Comparison of ENCODE assay signal across 7 cellular contexts in the genomic region with DNA sequence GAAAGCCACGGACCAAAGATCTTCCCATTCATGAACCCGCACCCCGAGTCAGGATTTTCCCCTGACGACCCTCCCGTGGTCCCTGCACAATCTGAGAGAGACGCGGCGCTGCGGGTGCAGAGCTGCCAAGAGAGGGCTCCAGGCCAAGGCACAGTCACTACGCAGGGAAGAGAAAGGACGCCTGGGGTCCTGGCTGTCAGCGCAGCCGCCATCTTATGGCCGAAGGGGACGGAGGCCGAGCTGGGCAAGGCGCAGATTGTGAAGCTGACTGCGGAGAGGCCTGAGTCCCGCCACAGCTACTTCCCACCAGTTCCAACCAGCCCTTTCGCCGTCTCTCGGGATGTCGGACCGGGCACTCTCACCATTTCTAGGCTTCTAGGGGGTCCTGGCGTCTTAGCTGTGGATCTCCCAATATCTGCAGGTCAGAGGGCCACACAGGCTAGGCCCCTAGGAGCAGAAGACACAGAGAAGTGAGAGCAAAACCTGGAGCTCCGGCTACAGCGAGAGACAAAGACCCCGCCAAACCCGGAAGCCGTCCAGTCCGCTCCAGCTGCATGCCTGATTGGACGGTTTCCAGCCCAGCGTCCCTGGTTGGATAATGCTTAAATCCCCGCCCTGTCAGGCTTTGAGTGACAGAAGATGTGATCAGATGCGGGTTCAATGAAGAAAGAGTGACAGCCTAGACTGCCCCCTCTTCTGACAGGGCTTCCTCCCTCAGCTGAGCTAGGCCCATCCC. TPM values are rescaled to one million over a fixed set of nuclear protein-coding genes. Genes with fewer than 3 reads are reported as not detected.
DNase-seq lines count a peak whose midpoint lies in the region; ATAC-seq, FAIRE-seq and TF ChIP-seq lines count a peak whose summit lies in the region.

A gene (minus strand): TSS at position 515 of the 736 bp plus-strand sequence. CDS start 150 bp downstream, at position 365.

- intact Hi-C loops in gastrocnemius medialis (cut with DNase I; ENCODE audit: low total_unique reads): no loop called here

- peak; percentile 33 to 45 for TF ChIP-seq POLR2A in gastrocnemius medialis (IDR thresholded peaks at IDR 0.05)

- H3K9me3 Mint-ChIP-seq in brain: peaks cover 3 to 18% (median 9%) of the 10 kb centered on the region in 5 experiments

- peaks cover 0 to 4% of the 10 kb centered on the region in 2 donors for H3K4me1 ChIP-seq in gastrocnemius medialis

- peak; percentile 69 for FAIRE-seq in TTC549 (lab: Jason Lieb, UNC)

- peak within 1 kb of the TSS; percentile 94 to 100 (median 99) for H3K4me3 Mint-ChIP-seq in brain

- DNase-seq in NCI-H2107 (lab: John Stamatoyannopoulos, UW): peak; percentile 84
- DNase-seq in gastrocnemius medialis: peak; percentile 84 to 86

- peaks cover 29% of the 10 kb centered on the region for H3K4me1 Mint-ChIP-seq in brain

- H3K27me3 ChIP-seq in gastrocnemius medialis: no peaks in the 10 kb centered on the region

- H3K27ac ChIP-seq in gastrocnemius medialis: peak within 1 kb of the TSS; percentile 85 to 97 (median 86)

- H3K4me3 ChIP-seq in iPS-11a (ENCODE audit: low read depth, low read length) (peak within 1 kb of the TSS; percentile 74), gastrocnemius medialis (peak within 1 kb of the TSS; percentile 74 to 99 (median 86))

- H3K36me3 Mint-ChIP-seq in brain: peaks cover 45% of the 10 kb centered on the region

- in situ Hi-C loops in gastrocnemius medialis (cut with MboI; ENCODE audit: low sequenced_read_pairs in 4 of 4): no loop called here

- no peaks in the 10 kb centered on the region for H3K9me3 ChIP-seq in gastrocnemius medialis

- H3K27ac Mint-ChIP-seq in brain: peak within 1 kb of the TSS; percentile 95 to 99 (median 96)

- ATAC-seq in GM18520 (IDR thresholded peaks at IDR 0.05; ENCODE audit: unreplicated experiment) (peak; percentile 87), HG03060 (IDR thresholded peaks at IDR 0.05; ENCODE audit: low read depth, unreplicated experiment) (peak; percentile 93), gastrocnemius medialis (peak; percentile 93 to 96)

- H3K27me3 Mint-ChIP-seq in brain: peaks cover 8% of the 10 kb centered on the region

- H3K36me3 ChIP-seq in gastrocnemius medialis: peaks cover 0 to 31% of the 10 kb centered on the region in 2 donors

- no peak for TF ChIP-seq CTCF in brain (conservative IDR thresholded peaks at IDR 0.05)
- TF ChIP-seq CTCF in gastrocnemius medialis (IDR thresholded peaks at IDR 0.05 in 4 of 5, conservative IDR thresholded peaks at IDR 0.05 in 1 of 5): no peak

RNA-seq across cellular contexts. Expression of the gene that starts here (rescaled TPM):
- 2.7 TPM for polyA plus RNA-seq in brain (ENCODE audit: insufficient read depth, low read depth, low replicate concordance)
- total RNA-seq in gastrocnemius medialis: 1 to 10 TPM; 1.9 to 3.5 (median 2.9) TPM

Comparison
In these comparisons a context has a peak if more than half of its experiments do, and no peak if none do; other contexts are left out.
1. Peak in every context shown above with its lines: DNase-seq, ATAC-seq, H3K4me3 ChIP-seq and H3K27ac ChIP-seq.